In the genomic region with DNA sequence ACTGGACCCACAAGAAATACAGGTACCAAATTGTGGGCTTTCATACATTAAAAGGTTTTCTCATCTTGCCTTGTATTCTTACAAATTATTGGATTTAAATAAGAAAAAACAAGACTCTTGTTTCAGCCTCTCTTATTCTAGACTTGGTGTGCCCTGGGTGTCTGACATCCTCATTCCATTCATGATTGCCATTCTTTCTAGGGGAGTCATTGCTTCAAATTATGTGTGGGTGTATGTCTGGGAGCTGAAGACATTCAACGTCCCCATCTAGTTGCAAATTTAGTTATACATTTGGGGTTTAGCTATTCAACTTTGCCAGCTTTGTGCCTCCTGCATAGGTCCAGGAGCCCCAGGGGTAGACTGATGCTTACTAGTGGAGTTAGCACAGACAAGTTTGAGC, we compare ENCODE assay signal across 11 cellular contexts. TPM values are rescaled to one million over a fixed set of nuclear protein-coding genes. Genes with fewer than 3 reads are reported as not detected.
DNase-seq lines count a peak whose midpoint lies in the region; ATAC-seq, FAIRE-seq and TF ChIP-seq lines count a peak whose summit lies in the region.
"Had no signal": no experiment of that assay in that cellular context is flagged by ENCODE, and none has a peak within 500 bp of the region (broad histone marks: within the 10 kb centered on the region; RNA-seq: fewer than 3 reads in every experiment).

No MANE protein-coding gene starts in this region.

- TF ChIP-seq CTCF in RWPE1 (conservative IDR thresholded peaks at IDR 0.05; ENCODE audit: low read depth) (no peak), fibroblast of lung (conservative IDR thresholded peaks at IDR 0.05 in 1 of 2, IDR thresholded peaks at IDR 0.05 in 1 of 2; ENCODE audit: low read depth in 1 of 2, low read length in 2 of 2) (no peak), D721Med (IDR thresholded peaks at IDR 0.05; ENCODE audit: insufficient read depth, missing control alignments) (no peak)

- WGBS in trophoblast cell (ENCODE audit: extremely low coverage, insufficient coverage, insufficient read length), result no CpG with 5 or more reads among the region's 1 CpG

- H4K8ac ChIP-seq in trophoblast cell (ENCODE audit: low read depth, low read length), result no peak overlapping the region

- H3K4me2 ChIP-seq in fibroblast of lung (ENCODE audit: extremely low read depth, insufficient read depth, low read length), result peak overlapping the region; percentile 72
- peak overlapping the region; percentile 15 for H3K4me2 ChIP-seq in trophoblast cell (ENCODE audit: low read length)
- H3K4me2 ChIP-seq: neural progenitor cell had no signal

- H4K12ac ChIP-seq in trophoblast cell (ENCODE audit: low read depth, low read length), result no peak overlapping the region

- no peaks in the 10 kb centered on the region for H3K9me3 ChIP-seq in fibroblast of lung (ENCODE audit: control insufficient read depth, insufficient read depth, low read depth, low read length)
- no peaks in the 10 kb centered on the region for H3K9me3 ChIP-seq in trophoblast cell (ENCODE audit: insufficient read depth, low read depth, low read length)

- POLR2A ChIA-PET in RWPE1 (lab: Yijun Ruan, JAX; ENCODE audit: low non-redundant PET), result no interaction called here

- peaks cover 28% of the 10 kb centered on the region for H3K79me1 ChIP-seq in trophoblast cell (ENCODE audit: low read length)

- no peaks in the 10 kb centered on the region for H3K36me3 ChIP-seq in fibroblast of lung (ENCODE audit: control insufficient read depth, insufficient read depth, low read length)
- no peaks in the 10 kb centered on the region for H3K36me3 ChIP-seq in trophoblast cell (ENCODE audit: control insufficient read depth in 1 of 2, insufficient read depth in 2 of 2, low read length in 2 of 2)
- H3K36me3 ChIP-seq: neural progenitor cell had no signal

- H3K27ac ChIP-seq in RWPE1 (no peak overlapping the region), fibroblast of lung (ENCODE audit: insufficient read depth, low read length) (peak overlapping the region; percentile 60), trophoblast cell (ENCODE audit: low read depth, low read length) (peak overlapping the region; percentile 95)
- H3K27ac ChIP-seq: neural progenitor cell had no signal

- H3K4me1 ChIP-seq in fibroblast of lung (ENCODE audit: control insufficient read depth, extremely low read depth, insufficient read depth, low read length), result peaks cover 22% of the 10 kb centered on the region
- H3K4me1 ChIP-seq in trophoblast cell (ENCODE audit: control insufficient read depth in 1 of 2, insufficient read depth in 2 of 2, low read length in 2 of 2), result peaks cover 21 to 36% of the 10 kb centered on the region in 2 experiments

- H3K23ac ChIP-seq in trophoblast cell (ENCODE audit: low read length), result no peak overlapping the region

- H2BK12ac ChIP-seq in trophoblast cell (ENCODE audit: low read length), result no peak overlapping the region

- no peak for ATAC-seq in GM18870 (IDR thresholded peaks at IDR 0.05; ENCODE audit: unreplicated experiment)

- H3K79me2 ChIP-seq in fibroblast of lung (ENCODE audit: control insufficient read depth, insufficient read depth, low read length) (peaks cover 74% of the 10 kb centered on the region), trophoblast cell (ENCODE audit: control insufficient read depth, insufficient read depth, low read length, poor library complexity) (peaks cover 11% of the 10 kb centered on the region)

- FAIRE-seq in D721Med (lab: Jason Lieb, UNC), result no peak
- FAIRE-seq: G401.6 had no signal

- no peak overlapping the region for H3K18ac ChIP-seq in trophoblast cell (ENCODE audit: low read length)

- H3K9ac ChIP-seq in fibroblast of lung (ENCODE audit: insufficient read depth, low read length) (no peak overlapping the region), trophoblast cell (ENCODE audit: low read length) (no peak overlapping the region)
- H3K9ac ChIP-seq: neural progenitor cell had no signal

- no peaks in the 10 kb centered on the region for H4K20me1 ChIP-seq in fibroblast of lung (ENCODE audit: control insufficient read depth, extremely low read depth, insufficient read depth, low read length)

- H3K4ac ChIP-seq in trophoblast cell (ENCODE audit: low read depth, low read length), result peak overlapping the region; percentile 89

- no peak overlapping the region for H3K14ac ChIP-seq in trophoblast cell (ENCODE audit: low read length)

- peak overlapping the region; percentile 70 for H4K91ac ChIP-seq in trophoblast cell (ENCODE audit: low read depth, low read length)

- CTCF ChIA-PET in RWPE1 (lab: Yijun Ruan, JAX), result interaction anchor here (1.7 kb wide), 1 partner anchor 15 kb away, joined by 4 read pairs; no protein-coding TSS in a partner anchor

- no peak overlapping the region for H3K4me3 ChIP-seq in fibroblast of lung (replicated peaks in 1 of 4; ENCODE audit: control extremely low read depth in 1 of 4, insufficient read depth in 1 of 4, low read depth in 3 of 4, low read length in 4 of 4)
- no peak overlapping the region for H3K4me3 ChIP-seq in trophoblast cell (ENCODE audit: low read depth, low read length)
- H3K4me3 ChIP-seq: neural progenitor cell had no signal

- DNase-seq in Daoy (ENCODE audit: low read depth) (peak; percentile 70), RWPE1 (ENCODE audit: low spot score) (peak; percentile 69), fibroblast of lung (ENCODE audit: low read depth in 2 of 2) (peak; percentile 54 to 94), trophoblast cell (peak; percentile 39 to 77), D721Med (ENCODE audit: insufficient read length, low spot score) (no peak), GM19238 (ENCODE audit: insufficient read length, low spot score) (no peak), NCI-H2227 (lab: John Stamatoyannopoulos, UW; ENCODE audit: unreplicated experiment) (no peak)
- DNase-seq: NCI-H1417 treated with DMSO at 0.1 percent for 48 hours had no signal

- H2AK5ac ChIP-seq in trophoblast cell (ENCODE audit: low read length), result no peak overlapping the region

- H2BK120ac ChIP-seq in trophoblast cell (ENCODE audit: insufficient read depth, low read length, poor library complexity), result peak overlapping the region; percentile 96

- H2AFZ ChIP-seq in fibroblast of lung (ENCODE audit: low read length), result no peak overlapping the region
- H2AFZ ChIP-seq in trophoblast cell (ENCODE audit: insufficient read depth, low read length, poor library complexity), result no peak overlapping the region
- H2AFZ ChIP-seq: neural progenitor cell had no signal

- H2BK5ac ChIP-seq in trophoblast cell (ENCODE audit: low read depth, low read length, poor library complexity), result peak overlapping the region; percentile 97

- H3K27me3 ChIP-seq in fibroblast of lung (ENCODE audit: control insufficient read depth, insufficient read depth, low read length) (no peaks in the 10 kb centered on the region), trophoblast cell (ENCODE audit: insufficient read depth, low read length) (no peaks in the 10 kb centered on the region)
- H3K27me3 ChIP-seq: neural progenitor cell had no signal

RNA-seq across cellular contexts. Expression of a gene that starts 18.1 kb away (rescaled TPM):
- total RNA-seq in Daoy (2014; rRNA removed; shearing (Covaris generic)), result 6.2 and 6.6 TPM in 2 replicates
- 9.8 and 13.0 TPM in 2 replicates for total RNA-seq in fibroblast of lung
- polyA plus RNA-seq in fibroblast of lung, result 16.0 and 19.0 TPM in 2 replicates
- 7.8 and 11.8 TPM in 2 replicates for polyA plus RNA-seq in fibroblast of lung (2012)
- 10.7 and 11.9 TPM in 2 replicates for polyA minus RNA-seq in fibroblast of lung (ENCODE audit: low replicate concordance)
- 35.1 and 38.4 TPM in 2 replicates for polyA plus RNA-seq in trophoblast cell (2013)

Comparison
In these comparisons a context has a peak if more than half of its experiments do, and no peak if none do; other contexts are left out.
1. DNase-seq: peak in Daoy (single experiment), RWPE1 (single experiment), fibroblast of lung (2 of 2) and trophoblast cell (2 of 2); none in D721Med (single experiment), GM19238 (single experiment) and NCI-H2227 (single experiment).